ENCODE assay signal across 8 cellular contexts in the genomic region with DNA sequence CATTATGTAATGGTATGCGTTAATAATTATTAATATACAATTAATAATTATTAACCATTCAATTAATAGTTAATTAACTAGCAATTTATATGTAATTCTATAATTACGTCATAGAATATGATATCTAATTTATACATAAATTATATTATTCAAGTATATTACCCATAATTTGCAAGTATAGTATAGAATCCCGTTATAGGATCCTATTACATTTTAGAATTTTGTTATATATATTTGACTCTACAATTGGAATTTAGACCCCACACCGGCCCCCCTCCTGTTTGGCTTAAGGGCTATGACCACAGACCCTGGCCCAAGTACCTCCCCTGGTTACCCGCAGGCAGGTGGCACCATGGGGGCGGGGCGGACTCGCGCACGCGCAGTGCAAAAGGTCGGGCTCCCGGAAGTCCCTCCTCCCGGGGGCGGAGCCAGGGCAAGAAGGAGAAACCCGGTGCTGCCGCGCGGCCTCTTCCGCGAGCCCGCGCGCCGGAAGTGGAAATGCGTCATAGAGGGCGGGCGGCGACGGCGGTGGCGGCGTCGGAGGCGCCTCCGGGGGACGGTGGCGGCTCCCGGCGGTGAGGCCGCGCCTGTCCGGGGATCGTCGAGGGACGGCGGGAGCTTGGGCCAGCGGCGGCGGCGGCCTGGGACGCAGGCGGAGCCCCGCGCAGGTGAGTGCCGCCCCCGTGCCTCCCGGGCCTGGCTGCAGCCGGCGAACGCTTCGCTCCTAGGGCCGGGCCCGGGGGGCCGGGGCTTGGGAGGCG. TPM values are rescaled to one million over a fixed set of nuclear protein-coding genes. Genes with fewer than 3 reads are reported as not detected.
DNase-seq lines count a peak whose midpoint lies in the region; ATAC-seq and TF ChIP-seq lines count a peak whose summit lies in the region.

A gene with protein sequence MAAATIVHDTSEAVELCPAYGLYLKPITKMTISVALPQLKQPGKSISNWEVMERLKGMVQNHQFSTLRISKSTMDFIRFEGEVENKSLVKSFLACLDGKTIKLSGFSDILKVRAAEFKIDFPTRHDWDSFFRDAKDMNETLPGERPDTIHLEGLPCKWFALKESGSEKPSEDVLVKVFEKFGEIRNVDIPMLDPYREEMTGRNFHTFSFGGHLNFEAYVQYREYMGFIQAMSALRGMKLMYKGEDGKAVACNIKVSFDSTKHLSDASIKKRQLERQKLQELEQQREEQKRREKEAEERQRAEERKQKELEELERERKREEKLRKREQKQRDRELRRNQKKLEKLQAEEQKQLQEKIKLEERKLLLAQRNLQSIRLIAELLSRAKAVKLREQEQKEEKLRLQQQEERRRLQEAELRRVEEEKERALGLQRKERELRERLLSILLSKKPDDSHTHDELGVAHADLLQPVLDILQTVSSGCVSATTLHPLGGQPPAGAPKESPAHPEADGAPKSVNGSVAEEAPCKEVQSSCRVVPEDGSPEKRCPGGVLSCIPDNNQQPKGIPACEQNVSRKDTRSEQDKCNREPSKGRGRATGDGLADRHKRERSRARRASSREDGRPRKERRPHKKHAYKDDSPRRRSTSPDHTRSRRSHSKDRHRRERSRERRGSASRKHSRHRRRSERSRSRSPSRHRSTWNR (plus strand): TSS at position 503 of the 761 bp plus-strand sequence. CDS start 1,859 bp downstream, outside the sequence.

- H3K36me3 ChIP-seq in GM06990 (ENCODE audit: control insufficient read depth, insufficient read depth, low read length) (peaks cover 26% of the 10 kb centered on the region), SK-N-SH (replicated peaks in 1 of 2; ENCODE audit: control insufficient read depth in 1 of 2, insufficient read depth in 2 of 2, low read length in 1 of 2) (peaks cover 17 to 26% of the 10 kb centered on the region in 2 experiments)

- peak within 1 kb of the TSS; percentile 96 for H3K4me3 ChIP-seq in GM06990 (replicated peaks; ENCODE audit: low read depth, low read length)
- peak within 1 kb of the TSS; percentile 61 to 84 for H3K4me3 ChIP-seq in SK-N-SH (ENCODE audit: low read depth in 2 of 2, low read length in 1 of 2)

- H3K9me2 ChIP-seq in SK-N-SH: no peaks in the 10 kb centered on the region

- DNase-seq in GM06990 (ENCODE audit: extremely low read depth, insufficient read length) (peak; percentile 95), NCI-H1092 (lab: John Stamatoyannopoulos, UW) (peak; percentile 93), SK-N-SH (peak; percentile 98), glomerular endothelial cell (ENCODE audit: extremely low read depth, low read depth, low spot score) (no peak), nucleus accumbens (lab: John Stamatoyannopoulos, UW) (peak; percentile 37 to 98 (median 94)), superior temporal gyrus (ENCODE audit: extremely low spot score) (peak; percentile 96)
- peak; percentile 97 for DNase-seq in activated naive CD4-positive, alpha-beta T cell treated with anti-CD3 and anti-CD28 coated beads, Interleukin-2, amount 50 U/mL, for 16 hours

- peak in 1 of 2 experiments; percentile 18; a peak in 1 of 4 replicates for TF ChIP-seq EP300 in SK-N-SH (IDR thresholded peaks at IDR 0.05; ENCODE audit: borderline replicate concordance in 1 of 2, low read depth in 1 of 2, low read length in 1 of 2)

- peak within 1 kb of the TSS; percentile 88 for H3K9ac ChIP-seq in SK-N-SH

- peaks cover 0 to 12% of the 10 kb centered on the region in 2 experiments; a peak in 2 of 4 replicates for H3K4me1 ChIP-seq in SK-N-SH (ENCODE audit: control insufficient read depth in 1 of 2, insufficient read depth in 2 of 2, low read depth in 1 of 2, low read length in 1 of 2)

- POLR2A ChIA-PET in SK-N-SH (lab: Yijun Ruan, JAX): no interaction called here

- CTCF ChIA-PET in SK-N-SH (lab: Yijun Ruan, JAX): no interaction called here

- peak; percentile 85 for ATAC-seq in HG02588 (IDR thresholded peaks at IDR 0.05; ENCODE audit: unreplicated experiment)

- no peaks in the 10 kb centered on the region for H3K9me3 ChIP-seq in SK-N-SH

- peak within 1 kb of the TSS; percentile 28 to 76; a peak in 3 of 4 replicates for H3K27ac ChIP-seq in SK-N-SH (ENCODE audit: low read depth in 2 of 2, low read length in 1 of 2)

- H3F3A ChIP-seq in SK-N-SH (replicated peaks; ENCODE audit: insufficient read depth): peaks cover 5% of the 10 kb centered on the region

- peaks cover 31% of the 10 kb centered on the region for H4K20me1 ChIP-seq in SK-N-SH (ENCODE audit: insufficient read depth)

- WGBS in SK-N-SH (ENCODE audit: low lambda C conversion rate): 4% methylated on average over 11 of the region's 66 CpGs

- H2AFZ ChIP-seq in SK-N-SH (ENCODE audit: low read depth): no peak within 1 kb of the TSS

- TF ChIP-seq RAD21 in SK-N-SH (IDR thresholded peaks at IDR 0.05; ENCODE audit: low read length): no peak

- H3K4me2 ChIP-seq in SK-N-SH: peak within 1 kb of the TSS; percentile 99

- H3K27me3 ChIP-seq in GM06990 (replicated peaks; ENCODE audit: control insufficient read depth, insufficient read depth, low read length): no peaks in the 10 kb centered on the region
- no peaks in the 10 kb centered on the region for H3K27me3 ChIP-seq in SK-N-SH (ENCODE audit: insufficient read depth)

- peaks cover 45% of the 10 kb centered on the region for H3K79me2 ChIP-seq in SK-N-SH (ENCODE audit: insufficient read depth)

- no peak for TF ChIP-seq CTCF in GM06990 (IDR thresholded peaks at IDR 0.05; ENCODE audit: insufficient read depth, low read length, poor library complexity, severe bottlenecking)
- no peak for TF ChIP-seq CTCF in SK-N-SH (IDR thresholded peaks at IDR 0.05)

TF ChIP-seq in SK-N-SH, 30 proteins besides CTCF, POLR2A, EP300 and RAD21:
- TF ChIP-seq TAF1 (IDR thresholded peaks at IDR 0.05; ENCODE audit: borderline replicate concordance, low read depth, low read length) (peak; percentile 75), USF2 (IDR thresholded peaks at IDR 0.05; ENCODE audit: borderline replicate concordance, low read depth, low read length) (no peak), GABPA (IDR thresholded peaks at IDR 0.05; ENCODE audit: low read depth) (peak; percentile 91), YY1 (IDR thresholded peaks at IDR 0.05; ENCODE audit: low read depth) (peak; percentile 63; the same call in 1 of the 2 replicates), ELF1 (IDR thresholded peaks at IDR 0.05) (peak; percentile 87), MAX (IDR thresholded peaks at IDR 0.05; ENCODE audit: low read depth) (peak; percentile 57), POLR2AphosphoS5 (IDR thresholded peaks at IDR 0.05; ENCODE audit: low read depth, low read length) (peak; percentile 75), PBX3 (IDR thresholded peaks at IDR 0.05) (no peak), CHD2 (IDR thresholded peaks at IDR 0.05; ENCODE audit: low read length, partially characterized antibody) (peak; percentile 90), MXI1 (IDR thresholded peaks at IDR 0.05; ENCODE audit: low read depth, low read length) (peak; percentile 62; the same call in 1 of the 2 replicates), NRF1 (IDR thresholded peaks at IDR 0.05; ENCODE audit: low read depth, low read length) (peak; percentile 91)
- TF ChIP-seq, protein P1, sequence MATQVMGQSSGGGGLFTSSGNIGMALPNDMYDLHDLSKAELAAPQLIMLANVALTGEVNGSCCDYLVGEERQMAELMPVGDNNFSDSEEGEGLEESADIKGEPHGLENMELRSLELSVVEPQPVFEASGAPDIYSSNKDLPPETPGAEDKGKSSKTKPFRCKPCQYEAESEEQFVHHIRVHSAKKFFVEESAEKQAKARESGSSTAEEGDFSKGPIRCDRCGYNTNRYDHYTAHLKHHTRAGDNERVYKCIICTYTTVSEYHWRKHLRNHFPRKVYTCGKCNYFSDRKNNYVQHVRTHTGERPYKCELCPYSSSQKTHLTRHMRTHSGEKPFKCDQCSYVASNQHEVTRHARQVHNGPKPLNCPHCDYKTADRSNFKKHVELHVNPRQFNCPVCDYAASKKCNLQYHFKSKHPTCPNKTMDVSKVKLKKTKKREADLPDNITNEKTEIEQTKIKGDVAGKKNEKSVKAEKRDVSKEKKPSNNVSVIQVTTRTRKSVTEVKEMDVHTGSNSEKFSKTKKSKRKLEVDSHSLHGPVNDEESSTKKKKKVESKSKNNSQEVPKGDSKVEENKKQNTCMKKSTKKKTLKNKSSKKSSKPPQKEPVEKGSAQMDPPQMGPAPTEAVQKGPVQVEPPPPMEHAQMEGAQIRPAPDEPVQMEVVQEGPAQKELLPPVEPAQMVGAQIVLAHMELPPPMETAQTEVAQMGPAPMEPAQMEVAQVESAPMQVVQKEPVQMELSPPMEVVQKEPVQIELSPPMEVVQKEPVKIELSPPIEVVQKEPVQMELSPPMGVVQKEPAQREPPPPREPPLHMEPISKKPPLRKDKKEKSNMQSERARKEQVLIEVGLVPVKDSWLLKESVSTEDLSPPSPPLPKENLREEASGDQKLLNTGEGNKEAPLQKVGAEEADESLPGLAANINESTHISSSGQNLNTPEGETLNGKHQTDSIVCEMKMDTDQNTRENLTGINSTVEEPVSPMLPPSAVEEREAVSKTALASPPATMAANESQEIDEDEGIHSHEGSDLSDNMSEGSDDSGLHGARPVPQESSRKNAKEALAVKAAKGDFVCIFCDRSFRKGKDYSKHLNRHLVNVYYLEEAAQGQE (IDR thresholded peaks at IDR 0.05; ENCODE audit: low read depth, low read length): no peak

RNA-seq across cellular contexts. Expression of the gene that starts here (rescaled TPM):
- polyA plus RNA-seq in SK-N-SH (2012; rRNA removed): 38.7 and 43.8 TPM in 2 replicates
- 17.5 and 23.9 TPM in 2 replicates for polyA plus RNA-seq in SK-N-SH (2012; cell fraction: cytosol; rRNA removed)
- polyA plus RNA-seq in SK-N-SH (2012; cell fraction: nucleus; rRNA removed): 238 and 288 TPM in 2 replicates
- 34.1 and 62.2 TPM in 2 replicates for total RNA-seq in glomerular endothelial cell
